ENCODE assay signal across 1 cellular context in the genomic region with DNA sequence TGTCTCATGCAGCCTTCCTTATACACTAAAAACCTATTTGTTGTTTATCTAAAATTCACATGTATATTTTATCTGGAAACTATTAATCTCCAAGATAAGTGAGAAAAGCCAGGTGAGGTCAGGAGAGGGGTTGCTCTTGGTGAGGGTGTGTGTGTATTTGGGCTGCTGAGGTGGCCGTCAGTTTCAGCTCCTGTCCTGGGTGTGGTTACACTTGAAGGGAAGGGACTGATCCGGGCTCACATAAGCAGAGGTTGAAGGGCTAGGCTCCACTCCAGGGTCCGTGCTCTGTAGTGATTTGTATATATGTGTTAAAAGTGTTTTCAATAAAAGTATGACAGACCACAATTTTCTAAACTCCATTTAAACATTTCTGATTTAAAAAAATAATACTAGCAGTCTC.
TF ChIP-seq lines count a peak whose summit lies in the region.

No MANE protein-coding gene starts in this region.

TF ChIP-seq in endothelial cell of umbilical vein, 7 proteins besides CTCF, POLR2A, EP300 and RAD21:
- TF ChIP-seq FOS (IDR thresholded peaks at IDR 0.05; ENCODE audit: borderline replicate concordance, insufficient read depth, low read length) (no peak), POLR2AphosphoS5 (IDR thresholded peaks at IDR 0.05; ENCODE audit: insufficient read depth, low read depth, low read length) (no peak), MYC (IDR thresholded peaks at IDR 0.05; ENCODE audit: low read depth, low read length) (no peak), GATA2 (IDR thresholded peaks at IDR 0.05; ENCODE audit: insufficient read depth, insufficient read length, low read depth, low read length) (no peak), EZH2 (IDR thresholded peaks at IDR 0.05; ENCODE audit: borderline replicate concordance, low read depth, low read length, severe bottlenecking) (no peak), JUN (IDR thresholded peaks at IDR 0.05; ENCODE audit: borderline replicate concordance, insufficient read depth, insufficient read length, low read depth) (no peak)
- TF ChIP-seq, protein P1, sequence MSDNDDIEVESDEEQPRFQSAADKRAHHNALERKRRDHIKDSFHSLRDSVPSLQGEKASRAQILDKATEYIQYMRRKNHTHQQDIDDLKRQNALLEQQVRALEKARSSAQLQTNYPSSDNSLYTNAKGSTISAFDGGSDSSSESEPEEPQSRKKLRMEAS (IDR thresholded peaks at IDR 0.05; ENCODE audit: insufficient read depth, insufficient read length): no peak
